ENCODE assay signal across 8 cellular contexts in genomic region chr9:132141948-132142594, GRCh38. TPM values are rescaled to one million over a fixed set of nuclear protein-coding genes. Genes with fewer than 3 reads are reported as not detected.
DNase-seq lines count a peak whose midpoint lies in the region; ATAC-seq and TF ChIP-seq lines count a peak whose summit lies in the region.

No MANE protein-coding gene starts in this region.

- ATAC-seq in CD8-positive, alpha-beta T cell: no peak
- no peak for ATAC-seq in HG02588 (IDR thresholded peaks at IDR 0.05; ENCODE audit: unreplicated experiment)

- POLR2A ChIA-PET in CD8-positive, alpha-beta T cell (lab: Charles Lee): no interaction called here

- no peaks in the 10 kb centered on the region for H3K36me3 ChIP-seq in CD8-positive, alpha-beta T cell (ENCODE audit: insufficient read depth, low read length)
- H3K36me3 ChIP-seq in HUES64 (ENCODE audit: insufficient read depth, low read length) (no peaks in the 10 kb centered on the region), mammary epithelial cell (ENCODE audit: insufficient read depth, low read length) (no peaks in the 10 kb centered on the region), neural cell (ENCODE audit: insufficient read depth, low read length) (no peaks in the 10 kb centered on the region)

- no peaks in the 10 kb centered on the region for H3K9me3 ChIP-seq in CD8-positive, alpha-beta T cell (ENCODE audit: low read length)
- no peaks in the 10 kb centered on the region for H3K9me3 ChIP-seq in HUES64 (ENCODE audit: insufficient read depth, low read depth, low read length)
- H3K9me3 ChIP-seq in mammary epithelial cell (replicated peaks; ENCODE audit: insufficient read depth, low read length): no peaks in the 10 kb centered on the region
- no peaks in the 10 kb centered on the region for H3K9me3 ChIP-seq in neural cell (ENCODE audit: low read length)

- dilution Hi-C loops in mammary epithelial cell (cut with HindIII; ENCODE audit: low sequenced_read_pairs): no loop called here

- 62% methylated on average over 11 of the region's 12 CpGs for WGBS in HUES64
- 55% methylated on average over 12 of the region's 12 CpGs for WGBS in mammary epithelial cell (ENCODE audit: low coverage, missing lambda C conversion rate)

- H3F3A ChIP-seq in neural cell (ENCODE audit: insufficient read depth, low read length, poor library complexity, severe bottlenecking): no peaks in the 10 kb centered on the region

- H2AFZ ChIP-seq in mammary epithelial cell (ENCODE audit: low read depth, low read length) (peak overlapping the region; percentile 73), neural cell (ENCODE audit: low read depth, low read length) (no peak overlapping the region)

- H3K9me3 Mint-ChIP-seq in CD8-positive, alpha-beta T cell: no peaks in the 10 kb centered on the region

- H3K4me3 Mint-ChIP-seq in CD8-positive, alpha-beta T cell: peak overlapping the region; percentile 78

- CTCF ChIA-PET in CD8-positive, alpha-beta T cell (lab: Charles Lee): no interaction called here
- CTCF ChIA-PET in mammary epithelial cell (lab: Charles Lee; ENCODE audit: low non-redundant PET): no interaction called here

- H3K27me3 Mint-ChIP-seq in CD8-positive, alpha-beta T cell (ENCODE audit: low read depth): peaks cover 73% of the 10 kb centered on the region

- peak overlapping the region; percentile 54; the same call in 1 of the 2 replicates for H3K9ac ChIP-seq in HUES64 (ENCODE audit: low read depth, low read length)
- H3K9ac ChIP-seq in mammary epithelial cell (ENCODE audit: insufficient read depth, low read length): no peak overlapping the region
- H3K9ac ChIP-seq in neural cell (ENCODE audit: low read length): peak overlapping the region; percentile 55

- no peak for TF ChIP-seq EP300 in neural cell (conservative IDR thresholded peaks at IDR 0.05; ENCODE audit: poor library complexity, severe bottlenecking)

- intact Hi-C loops in CD8-positive, alpha-beta T cell (cut with DNase I, micrococcal nuclease): no loop called here
- intact Hi-C loops in mammary epithelial cell (cut with micrococcal nuclease): no loop called here

- peak overlapping the region; percentile 80 for H3K4me2 ChIP-seq in mammary epithelial cell (ENCODE audit: insufficient read depth, low read depth, low read length)
- no peak overlapping the region for H3K4me2 ChIP-seq in neural cell (ENCODE audit: low read length)

- H3K27ac Mint-ChIP-seq in CD8-positive, alpha-beta T cell: no peak overlapping the region

- DNase-seq in CD8-positive, alpha-beta T cell: no peak
- DNase-seq in mammary epithelial cell (peak; percentile 47), AG20443 (ENCODE audit: low spot score) (no peak)
- DNase-seq in stimulated activated CD4-positive, alpha-beta T cell treated with anti-CD3 and anti-CD28 coated beads, Interleukin-4, amount 100 ng/mL, for 4 hours: no peak
- no peak for DNase-seq in activated CD4-positive, alpha-beta T cell treated with anti-CD3 and anti-CD28 coated beads for 4 hours

- peaks cover 11% of the 10 kb centered on the region for H3K4me1 Mint-ChIP-seq in CD8-positive, alpha-beta T cell (ENCODE audit: low read depth)

- no peaks in the 10 kb centered on the region for H4K20me1 ChIP-seq in mammary epithelial cell (ENCODE audit: insufficient read depth, low read length)
- H4K20me1 ChIP-seq in neural cell (ENCODE audit: insufficient read depth): no peaks in the 10 kb centered on the region

- H3K79me2 ChIP-seq in mammary epithelial cell (ENCODE audit: insufficient read depth, low read length): no peaks in the 10 kb centered on the region
- no peaks in the 10 kb centered on the region for H3K79me2 ChIP-seq in neural cell (replicated peaks; ENCODE audit: insufficient read depth, low read length)

- no peaks in the 10 kb centered on the region for H3K4me1 ChIP-seq in CD8-positive, alpha-beta T cell (ENCODE audit: insufficient read depth, low read length)
- H3K4me1 ChIP-seq in HUES64 (ENCODE audit: insufficient read depth, low read length) (peaks cover 16% of the 10 kb centered on the region; the same call in 1 of the 2 replicates), mammary epithelial cell (ENCODE audit: insufficient read depth, low read length) (peaks cover 15% of the 10 kb centered on the region)

- no TSS peak for BruUV-seq in mammary epithelial cell (replicated peaks; lab: Mats Ljungman, UMichigan)

- H3K4me3 ChIP-seq in CD8-positive, alpha-beta T cell (ENCODE audit: low read depth, low read length): peak overlapping the region; percentile 42
- peak overlapping the region; percentile 56 for H3K4me3 ChIP-seq in HUES64 (ENCODE audit: low read length)
- peak overlapping the region in 2 of 3 experiments; percentile 27 to 43 for H3K4me3 ChIP-seq in mammary epithelial cell (replicated peaks in 1 of 3; ENCODE audit: insufficient read depth in 1 of 3, low read depth in 2 of 3, low read length in 3 of 3)
- peak overlapping the region; percentile 57 for H3K4me3 ChIP-seq in neural cell (ENCODE audit: low read length)

- no peak for TF ChIP-seq CTCF in CD8-positive, alpha-beta T cell (IDR thresholded peaks at IDR 0.05)
- no peak for TF ChIP-seq CTCF in mammary epithelial cell (conservative IDR thresholded peaks at IDR 0.05 in 1 of 2, IDR thresholded peaks at IDR 0.05 in 1 of 2; ENCODE audit: extremely low read depth in 1 of 2, insufficient read depth in 1 of 2, low read depth in 1 of 2, low read length in 2 of 2)
- TF ChIP-seq CTCF in neural cell (IDR thresholded peaks at IDR 0.05; ENCODE audit: poor library complexity, severe bottlenecking): no peak

- no peaks in the 10 kb centered on the region for H3K36me3 Mint-ChIP-seq in CD8-positive, alpha-beta T cell

- no peak overlapping the region for H3K27ac ChIP-seq in CD8-positive, alpha-beta T cell (ENCODE audit: low read depth, low read length)
- H3K27ac ChIP-seq in HUES64 (ENCODE audit: low read depth, low read length) (no peak overlapping the region), mammary epithelial cell (ENCODE audit: insufficient read depth, low read depth, low read length) (no peak overlapping the region), neural cell (ENCODE audit: low read length) (peak overlapping the region; percentile 64)

- H3K27me3 ChIP-seq in CD8-positive, alpha-beta T cell (ENCODE audit: insufficient read depth, low read length): peaks cover 4% of the 10 kb centered on the region
- H3K27me3 ChIP-seq in HUES64 (ENCODE audit: insufficient read depth, low read length): no peaks in the 10 kb centered on the region
- H3K27me3 ChIP-seq in mammary epithelial cell (ENCODE audit: insufficient read depth, low read length): peaks cover 9% of the 10 kb centered on the region
- H3K27me3 ChIP-seq in neural cell (ENCODE audit: insufficient read depth, low read depth, low read length): no peaks in the 10 kb centered on the region

- H3K9me2 ChIP-seq in neural cell (ENCODE audit: insufficient read depth, low read length): no peaks in the 10 kb centered on the region

- TF ChIP-seq RAD21 in neural cell (conservative IDR thresholded peaks at IDR 0.05): no peak

- in situ Hi-C loops in mammary epithelial cell (cut with MboI; ENCODE audit: low sequenced_read_pairs in 2 of 2): no loop called here

TF ChIP-seq in neural cell, 6 proteins besides CTCF, POLR2A, EP300 and RAD21:
- TF ChIP-seq EZH2 (IDR thresholded peaks at IDR 0.05; ENCODE audit: borderline replicate concordance, insufficient read depth, low read length, poor library complexity, severe bottlenecking): no peak
- TF ChIP-seq POLR2AphosphoS5 (IDR thresholded peaks at IDR 0.05): no peak
- TF ChIP-seq MXI1 (conservative IDR thresholded peaks at IDR 0.05; ENCODE audit: poor library complexity, severe bottlenecking): no peak
- TF ChIP-seq REST (IDR thresholded peaks at IDR 0.05; ENCODE audit: borderline replicate concordance): no peak
- no peak for TF ChIP-seq TAF1 (IDR thresholded peaks at IDR 0.05; ENCODE audit: low read depth)
- no peak for TF ChIP-seq SMC3 (conservative IDR thresholded peaks at IDR 0.05; ENCODE audit: poor library complexity)
TF ChIP-seq in neural cell: peak in this region for 0.

RNA-seq across cellular contexts. Expression of gene NTNG2, which starts 19.8 kb away (rescaled TPM):
- 1 to 10 TPM; 5.8 TPM for total RNA-seq in CD8-positive, alpha-beta T cell
- 0.45 TPM for polyA plus RNA-seq in HUES64 (2013, experiment 1 of 2)
- 1.3 TPM for polyA plus RNA-seq in HUES64 (2013, experiment 2 of 2)
- 1 to 10 TPM; 1.0 to 2.0 TPM for total RNA-seq in mammary epithelial cell
- polyA plus RNA-seq in mammary epithelial cell (0.74 TPM), neural cell (0.26 and 0.43 TPM in 2 replicates)
- polyA minus RNA-seq in mammary epithelial cell (not detected), neural cell (0.24 and 0.35 TPM in 2 replicates)
